Comparison of ENCODE assay signal across 1 cellular context in the genomic region with DNA sequence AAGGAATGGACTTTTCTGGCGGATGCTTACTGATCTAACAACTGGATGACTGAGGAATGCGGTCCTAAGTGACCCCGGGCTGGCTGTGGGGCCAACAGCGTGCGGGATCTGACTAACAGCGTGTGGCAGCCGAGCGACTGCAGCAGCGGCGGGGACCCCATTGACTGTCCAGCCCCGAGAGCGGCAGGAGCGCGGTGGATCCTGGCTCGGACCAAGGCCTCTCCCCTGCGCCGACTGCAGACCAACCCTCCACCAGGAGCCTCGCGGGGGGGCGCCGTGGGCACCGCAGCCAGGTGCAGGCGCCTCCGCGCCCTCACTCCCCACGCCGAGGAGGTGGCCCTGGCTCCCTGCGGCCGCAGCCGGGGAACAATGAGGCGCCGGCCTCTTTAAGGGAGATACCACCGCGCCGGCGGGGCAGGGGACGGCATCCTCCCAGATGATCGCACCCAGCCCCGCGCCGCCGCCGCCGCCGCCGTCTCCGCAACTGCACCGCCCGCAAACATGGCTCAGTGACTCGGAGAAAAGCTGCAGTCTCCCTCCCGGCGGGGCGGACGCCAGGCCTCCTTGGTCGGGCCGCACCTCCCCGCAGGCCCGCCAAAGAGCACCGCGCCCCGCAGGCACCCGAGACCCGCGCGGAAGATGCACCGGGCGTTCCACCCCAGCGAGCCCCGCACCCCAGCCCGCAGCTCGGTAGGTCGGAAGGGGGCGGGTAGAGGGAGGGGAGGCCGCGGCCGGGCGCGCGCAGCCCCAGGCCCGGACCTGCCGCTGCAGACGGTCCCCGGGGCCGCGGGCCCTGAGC.
TF ChIP-seq lines count a peak whose summit lies in the region.

No MANE protein-coding gene starts in this region.

TF ChIP-seq in HepG2, 621 proteins besides CTCF, POLR2A, EP300 and RAD21 (continued from another document and continues in another):
- no peak for TF ChIP-seq TBX2 (CRISPR knock-in tag; IDR thresholded peaks at IDR 0.05; ENCODE audit: borderline replicate concordance)
- TF ChIP-seq ZC3H13 (CRISPR knock-in tag; IDR thresholded peaks at IDR 0.05): 0 out of 2 replicates have a peak, but pooled peaks have one; percentile 33
- no peak for TF ChIP-seq ZNF749 (CRISPR knock-in tag; IDR thresholded peaks at IDR 0.05; ENCODE audit: borderline replicate concordance)
- TF ChIP-seq GFI1 (CRISPR knock-in tag; IDR thresholded peaks at IDR 0.05; ENCODE audit: borderline replicate concordance): no peak
- TF ChIP-seq ZSCAN9 (CRISPR knock-in tag; IDR thresholded peaks at IDR 0.05; ENCODE audit: borderline replicate concordance): no peak
- TF ChIP-seq ZNF282 (IDR thresholded peaks at IDR 0.05; ENCODE audit: partially characterized antibody): no peak
- no peak for TF ChIP-seq EHMT2 (IDR thresholded peaks at IDR 0.05; ENCODE audit: borderline replicate concordance, low read depth, low read length)
- TF ChIP-seq ZNF501 (CRISPR knock-in tag; IDR thresholded peaks at IDR 0.05): 0 out of 2 replicates have a peak, but pooled peaks have one; percentile 48
- TF ChIP-seq, protein P1, sequence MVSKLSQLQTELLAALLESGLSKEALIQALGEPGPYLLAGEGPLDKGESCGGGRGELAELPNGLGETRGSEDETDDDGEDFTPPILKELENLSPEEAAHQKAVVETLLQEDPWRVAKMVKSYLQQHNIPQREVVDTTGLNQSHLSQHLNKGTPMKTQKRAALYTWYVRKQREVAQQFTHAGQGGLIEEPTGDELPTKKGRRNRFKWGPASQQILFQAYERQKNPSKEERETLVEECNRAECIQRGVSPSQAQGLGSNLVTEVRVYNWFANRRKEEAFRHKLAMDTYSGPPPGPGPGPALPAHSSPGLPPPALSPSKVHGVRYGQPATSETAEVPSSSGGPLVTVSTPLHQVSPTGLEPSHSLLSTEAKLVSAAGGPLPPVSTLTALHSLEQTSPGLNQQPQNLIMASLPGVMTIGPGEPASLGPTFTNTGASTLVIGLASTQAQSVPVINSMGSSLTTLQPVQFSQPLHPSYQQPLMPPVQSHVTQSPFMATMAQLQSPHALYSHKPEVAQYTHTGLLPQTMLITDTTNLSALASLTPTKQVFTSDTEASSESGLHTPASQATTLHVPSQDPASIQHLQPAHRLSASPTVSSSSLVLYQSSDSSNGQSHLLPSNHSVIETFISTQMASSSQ (IDR thresholded peaks at IDR 0.05; ENCODE audit: low read depth): no peak
- TF ChIP-seq, protein P1 (CRISPR knock-in tag; IDR thresholded peaks at IDR 0.05; ENCODE audit: borderline replicate concordance): no peak
- 0 out of 2 replicates have a peak, but pooled peaks have one; percentile 68 for TF ChIP-seq ARHGAP35 (CRISPR knock-in tag; IDR thresholded peaks at IDR 0.05; ENCODE audit: borderline replicate concordance)
- no peak for TF ChIP-seq RFX3 (CRISPR knock-in tag; IDR thresholded peaks at IDR 0.05)
- TF ChIP-seq ZNF709 (CRISPR knock-in tag; IDR thresholded peaks at IDR 0.05): no peak; the same call in 1 of the 2 replicates
- TF ChIP-seq FOXP1 (IDR thresholded peaks at IDR 0.05): no peak
- no peak for TF ChIP-seq FOXP1 (CRISPR knock-in tag; IDR thresholded peaks at IDR 0.05)
- no peak for TF ChIP-seq RCOR2 (CRISPR knock-in tag; IDR thresholded peaks at IDR 0.05)
- TF ChIP-seq, protein P2, sequence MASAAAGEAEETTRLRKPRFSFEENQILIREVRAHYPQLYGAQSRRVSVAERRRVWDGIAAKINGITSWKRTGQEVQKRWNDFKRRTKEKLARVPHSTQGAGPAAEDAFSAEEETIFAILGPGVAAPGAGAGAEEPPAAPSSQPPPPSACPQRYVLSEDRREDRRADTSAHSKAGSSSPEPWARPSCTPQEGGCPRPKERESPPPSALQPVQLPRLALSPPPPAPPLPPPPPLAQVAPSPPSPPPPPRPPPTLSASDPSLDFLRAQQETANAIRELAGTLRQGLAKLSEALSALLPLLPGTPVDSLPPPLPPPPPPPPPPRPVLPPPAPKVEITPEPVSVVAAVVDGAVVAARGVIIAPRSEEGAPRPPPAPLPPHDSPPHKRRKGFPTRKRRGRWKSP (CRISPR knock-in tag; IDR thresholded peaks at IDR 0.05): no peak
- TF ChIP-seq ZIK1 (CRISPR knock-in tag; IDR thresholded peaks at IDR 0.05; ENCODE audit: borderline replicate concordance, low read depth): no peak
- TF ChIP-seq ZNF878 (CRISPR knock-in tag; IDR thresholded peaks at IDR 0.05): no peak
- TF ChIP-seq, protein P3, sequence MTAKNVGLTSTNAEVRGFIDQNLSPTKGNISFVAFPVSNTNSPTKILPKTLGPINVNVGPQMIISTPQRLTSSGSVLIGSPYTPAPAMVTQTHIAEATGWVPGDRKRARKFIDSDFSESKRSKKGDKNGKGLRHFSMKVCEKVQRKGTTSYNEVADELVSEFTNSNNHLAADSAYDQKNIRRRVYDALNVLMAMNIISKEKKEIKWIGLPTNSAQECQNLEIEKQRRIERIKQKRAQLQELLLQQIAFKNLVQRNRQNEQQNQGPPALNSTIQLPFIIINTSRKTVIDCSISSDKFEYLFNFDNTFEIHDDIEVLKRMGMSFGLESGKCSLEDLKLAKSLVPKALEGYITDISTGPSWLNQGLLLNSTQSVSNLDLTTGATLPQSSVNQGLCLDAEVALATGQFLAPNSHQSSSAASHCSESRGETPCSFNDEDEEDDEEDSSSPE (CRISPR knock-in tag; IDR thresholded peaks at IDR 0.05): no peak
- TF ChIP-seq HOXD1 (CRISPR knock-in tag; IDR thresholded peaks at IDR 0.05): no peak
- TF ChIP-seq MAFF (IDR thresholded peaks at IDR 0.05; ENCODE audit: low read depth, low read length): no peak
- TF ChIP-seq CENPX (CRISPR knock-in tag; IDR thresholded peaks at IDR 0.05): no peak
- no peak for TF ChIP-seq ZSCAN29 (CRISPR knock-in tag; conservative IDR thresholded peaks at IDR 0.05)
- peak; percentile 27 for TF ChIP-seq ZNF546 (CRISPR knock-in tag; conservative IDR thresholded peaks at IDR 0.05)
- no peak for TF ChIP-seq FOXA3 (CRISPR knock-in tag; IDR thresholded peaks at IDR 0.05)
- no peak for TF ChIP-seq SIX4 (CRISPR knock-in tag; IDR thresholded peaks at IDR 0.05)
- TF ChIP-seq ZNF563 (CRISPR knock-in tag; IDR thresholded peaks at IDR 0.05): no peak
- TF ChIP-seq SATB2 (CRISPR knock-in tag; IDR thresholded peaks at IDR 0.05): no peak
- no peak for TF ChIP-seq SSRP1 (CRISPR knock-in tag; IDR thresholded peaks at IDR 0.05)
- TF ChIP-seq ZNF296 (CRISPR knock-in tag; conservative IDR thresholded peaks at IDR 0.05): no peak
- no peak for TF ChIP-seq ZNF652 (CRISPR knock-in tag; IDR thresholded peaks at IDR 0.05; ENCODE audit: borderline replicate concordance, low read depth)
- TF ChIP-seq KLF9 (CRISPR knock-in tag; IDR thresholded peaks at IDR 0.05; ENCODE audit: low read depth): no peak
- no peak for TF ChIP-seq CEBPG (CRISPR knock-in tag; IDR thresholded peaks at IDR 0.05)
- TF ChIP-seq ZFY (CRISPR knock-in tag; IDR thresholded peaks at IDR 0.05): peak; percentile 55
- TF ChIP-seq FOXO1 (CRISPR knock-in tag; IDR thresholded peaks at IDR 0.05): no peak
- TF ChIP-seq, protein P4, sequence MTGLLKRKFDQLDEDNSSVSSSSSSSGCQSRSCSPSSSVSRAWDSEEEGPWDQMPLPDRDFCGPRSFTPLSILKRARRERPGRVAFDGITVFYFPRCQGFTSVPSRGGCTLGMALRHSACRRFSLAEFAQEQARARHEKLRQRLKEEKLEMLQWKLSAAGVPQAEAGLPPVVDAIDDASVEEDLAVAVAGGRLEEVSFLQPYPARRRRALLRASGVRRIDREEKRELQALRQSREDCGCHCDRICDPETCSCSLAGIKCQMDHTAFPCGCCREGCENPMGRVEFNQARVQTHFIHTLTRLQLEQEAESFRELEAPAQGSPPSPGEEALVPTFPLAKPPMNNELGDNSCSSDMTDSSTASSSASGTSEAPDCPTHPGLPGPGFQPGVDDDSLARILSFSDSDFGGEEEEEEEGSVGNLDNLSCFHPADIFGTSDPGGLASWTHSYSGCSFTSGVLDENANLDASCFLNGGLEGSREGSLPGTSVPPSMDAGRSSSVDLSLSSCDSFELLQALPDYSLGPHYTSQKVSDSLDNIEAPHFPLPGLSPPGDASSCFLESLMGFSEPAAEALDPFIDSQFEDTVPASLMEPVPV (CRISPR knock-in tag; IDR thresholded peaks at IDR 0.05): no peak
- TF ChIP-seq, protein P5, sequence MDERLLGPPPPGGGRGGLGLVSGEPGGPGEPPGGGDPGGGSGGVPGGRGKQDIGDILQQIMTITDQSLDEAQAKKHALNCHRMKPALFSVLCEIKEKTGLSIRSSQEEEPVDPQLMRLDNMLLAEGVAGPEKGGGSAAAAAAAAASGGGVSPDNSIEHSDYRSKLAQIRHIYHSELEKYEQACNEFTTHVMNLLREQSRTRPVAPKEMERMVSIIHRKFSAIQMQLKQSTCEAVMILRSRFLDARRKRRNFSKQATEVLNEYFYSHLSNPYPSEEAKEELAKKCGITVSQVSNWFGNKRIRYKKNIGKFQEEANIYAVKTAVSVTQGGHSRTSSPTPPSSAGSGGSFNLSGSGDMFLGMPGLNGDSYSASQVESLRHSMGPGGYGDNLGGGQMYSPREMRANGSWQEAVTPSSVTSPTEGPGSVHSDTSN (CRISPR knock-in tag; IDR thresholded peaks at IDR 0.05): no peak
- TF ChIP-seq, protein P6, sequence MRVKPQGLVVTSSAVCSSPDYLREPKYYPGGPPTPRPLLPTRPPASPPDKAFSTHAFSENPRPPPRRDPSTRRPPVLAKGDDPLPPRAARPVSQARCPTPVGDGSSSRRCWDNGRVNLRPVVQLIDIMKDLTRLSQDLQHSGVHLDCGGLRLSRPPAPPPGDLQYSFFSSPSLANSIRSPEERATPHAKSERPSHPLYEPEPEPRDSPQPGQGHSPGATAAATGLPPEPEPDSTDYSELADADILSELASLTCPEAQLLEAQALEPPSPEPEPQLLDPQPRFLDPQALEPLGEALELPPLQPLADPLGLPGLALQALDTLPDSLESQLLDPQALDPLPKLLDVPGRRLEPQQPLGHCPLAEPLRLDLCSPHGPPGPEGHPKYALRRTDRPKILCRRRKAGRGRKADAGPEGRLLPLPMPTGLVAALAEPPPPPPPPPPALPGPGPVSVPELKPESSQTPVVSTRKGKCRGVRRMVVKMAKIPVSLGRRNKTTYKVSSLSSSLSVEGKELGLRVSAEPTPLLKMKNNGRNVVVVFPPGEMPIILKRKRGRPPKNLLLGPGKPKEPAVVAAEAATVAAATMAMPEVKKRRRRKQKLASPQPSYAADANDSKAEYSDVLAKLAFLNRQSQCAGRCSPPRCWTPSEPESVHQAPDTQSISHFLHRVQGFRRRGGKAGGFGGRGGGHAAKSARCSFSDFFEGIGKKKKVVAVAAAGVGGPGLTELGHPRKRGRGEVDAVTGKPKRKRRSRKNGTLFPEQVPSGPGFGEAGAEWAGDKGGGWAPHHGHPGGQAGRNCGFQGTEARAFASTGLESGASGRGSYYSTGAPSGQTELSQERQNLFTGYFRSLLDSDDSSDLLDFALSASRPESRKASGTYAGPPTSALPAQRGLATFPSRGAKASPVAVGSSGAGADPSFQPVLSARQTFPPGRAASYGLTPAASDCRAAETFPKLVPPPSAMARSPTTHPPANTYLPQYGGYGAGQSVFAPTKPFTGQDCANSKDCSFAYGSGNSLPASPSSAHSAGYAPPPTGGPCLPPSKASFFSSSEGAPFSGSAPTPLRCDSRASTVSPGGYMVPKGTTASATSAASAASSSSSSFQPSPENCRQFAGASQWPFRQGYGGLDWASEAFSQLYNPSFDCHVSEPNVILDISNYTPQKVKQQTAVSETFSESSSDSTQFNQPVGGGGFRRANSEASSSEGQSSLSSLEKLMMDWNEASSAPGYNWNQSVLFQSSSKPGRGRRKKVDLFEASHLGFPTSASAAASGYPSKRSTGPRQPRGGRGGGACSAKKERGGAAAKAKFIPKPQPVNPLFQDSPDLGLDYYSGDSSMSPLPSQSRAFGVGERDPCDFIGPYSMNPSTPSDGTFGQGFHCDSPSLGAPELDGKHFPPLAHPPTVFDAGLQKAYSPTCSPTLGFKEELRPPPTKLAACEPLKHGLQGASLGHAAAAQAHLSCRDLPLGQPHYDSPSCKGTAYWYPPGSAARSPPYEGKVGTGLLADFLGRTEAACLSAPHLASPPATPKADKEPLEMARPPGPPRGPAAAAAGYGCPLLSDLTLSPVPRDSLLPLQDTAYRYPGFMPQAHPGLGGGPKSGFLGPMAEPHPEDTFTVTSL (CRISPR knock-in tag; IDR thresholded peaks at IDR 0.05; ENCODE audit: borderline replicate concordance): 0 out of 2 replicates have a peak, but pooled peaks have one; percentile 11
- TF ChIP-seq ZFP37 (CRISPR knock-in tag; IDR thresholded peaks at IDR 0.05; ENCODE audit: borderline replicate concordance): no peak
- peak; percentile 96 for TF ChIP-seq ZNF17 (CRISPR knock-in tag; IDR thresholded peaks at IDR 0.05)
- no peak for TF ChIP-seq ZNF703 (CRISPR knock-in tag; IDR thresholded peaks at IDR 0.05; ENCODE audit: borderline replicate concordance)
- TF ChIP-seq, protein P7, sequence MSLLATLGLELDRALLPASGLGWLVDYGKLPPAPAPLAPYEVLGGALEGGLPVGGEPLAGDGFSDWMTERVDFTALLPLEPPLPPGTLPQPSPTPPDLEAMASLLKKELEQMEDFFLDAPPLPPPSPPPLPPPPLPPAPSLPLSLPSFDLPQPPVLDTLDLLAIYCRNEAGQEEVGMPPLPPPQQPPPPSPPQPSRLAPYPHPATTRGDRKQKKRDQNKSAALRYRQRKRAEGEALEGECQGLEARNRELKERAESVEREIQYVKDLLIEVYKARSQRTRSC (CRISPR knock-in tag; IDR thresholded peaks at IDR 0.05; ENCODE audit: low read depth): no peak
- no peak for TF ChIP-seq HNRNPK (IDR thresholded peaks at IDR 0.05; ENCODE audit: low read depth, low read length, poor library complexity, severe bottlenecking)
- no peak for TF ChIP-seq NCOR1 (IDR thresholded peaks at IDR 0.05; ENCODE audit: borderline replicate concordance, low read length)
- TF ChIP-seq MZF1 (CRISPR knock-in tag; IDR thresholded peaks at IDR 0.05; ENCODE audit: borderline replicate concordance): no peak
- TF ChIP-seq ZNF510 (CRISPR knock-in tag; IDR thresholded peaks at IDR 0.05; ENCODE audit: low read depth): no peak
- no peak for TF ChIP-seq RFX5 (IDR thresholded peaks at IDR 0.05; ENCODE audit: low read depth, low read length)
- no peak for TF ChIP-seq SMARCC2 (IDR thresholded peaks at IDR 0.05)
